ENCODE assay signal across 11 cellular contexts in the genomic region with DNA sequence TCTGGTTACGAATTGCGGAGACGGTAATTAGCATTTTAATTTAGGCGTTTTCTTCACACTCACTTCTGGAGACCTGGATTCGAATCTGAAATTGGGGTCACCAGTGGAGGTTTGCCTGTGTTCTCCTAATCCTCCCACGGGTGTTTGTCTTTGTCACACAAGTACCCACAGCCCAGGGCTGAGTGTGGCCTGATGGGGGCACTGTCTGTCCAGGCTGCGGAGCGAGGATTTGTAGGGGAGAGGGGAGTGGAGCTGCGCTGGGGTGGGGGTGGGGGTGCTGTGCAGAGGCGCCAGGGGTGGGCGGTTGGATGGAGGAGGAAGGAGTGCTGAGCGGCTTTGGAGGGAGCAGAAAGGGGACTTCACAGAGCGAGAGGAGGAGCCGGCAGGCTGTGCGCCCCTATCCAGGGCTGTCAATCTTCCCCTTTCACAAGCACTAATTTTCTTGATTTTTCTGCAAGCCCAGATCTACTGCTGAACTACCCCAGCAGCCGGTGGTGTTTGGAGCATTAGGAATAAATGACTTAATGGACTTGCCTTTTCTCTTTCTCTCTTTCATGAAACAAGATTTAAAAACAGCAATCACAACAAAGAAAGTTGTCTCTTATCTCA. TPM values are rescaled to one million over a fixed set of nuclear protein-coding genes. Genes with fewer than 3 reads are reported as not detected.
DNase-seq lines count a peak whose midpoint lies in the region; ATAC-seq and TF ChIP-seq lines count a peak whose summit lies in the region.
"Had no signal": no experiment of that assay in that cellular context is flagged by ENCODE, and none has a peak within 500 bp of the region (broad histone marks: within the 10 kb centered on the region; RNA-seq: fewer than 3 reads in every experiment).

No MANE protein-coding gene starts in this region.

- H3K36me3 ChIP-seq in MG63 (no peaks in the 10 kb centered on the region), osteoblast (ENCODE audit: insufficient read depth, low read length) (no peaks in the 10 kb centered on the region), Peyer's patch (no peaks in the 10 kb centered on the region)
- H3K36me3 ChIP-seq: BLaER1 treated with 17β-estradiol and CSF1 and Interleukin-3, amounts not matched to agents 10 nM and 100 nM had no signal

- DNase-seq in SHP77 (lab: John Stamatoyannopoulos, UW) (peak; percentile 11 to 19), SHP77 treated with DMSO at 0.1 percent for 48 hours (lab: John Stamatoyannopoulos, UW) (no peak), MG63 (peak; percentile 26), caudate nucleus (lab: John Stamatoyannopoulos, UW) (peak in 44 of 61 donors; percentile 4 to 70 (median 28)), osteoblast (ENCODE audit: insufficient read length, low spot score, missing footprints) (no peak), Peyer's patch (no peak), GOT3 (lab: John Stamatoyannopoulos, UW) (no peak)
- DNase-seq: NCI-H146 had no signal

- H3K9me3 ChIP-seq in MG63 (no peaks in the 10 kb centered on the region), osteoblast (ENCODE audit: low read depth, low read length) (no peaks in the 10 kb centered on the region), Peyer's patch (no peaks in the 10 kb centered on the region)
- H3K9me3 ChIP-seq: BLaER1 treated with 17β-estradiol and CSF1 and Interleukin-3, amounts not matched to agents 10 nM and 100 nM had no signal

- H3K27me3 ChIP-seq in MG63: peaks cover 11% of the 10 kb centered on the region
- H3K27me3 ChIP-seq in osteoblast (ENCODE audit: insufficient read depth, low read length): peaks cover 64% of the 10 kb centered on the region
- no peaks in the 10 kb centered on the region for H3K27me3 ChIP-seq in Peyer's patch

- H3K4me1 ChIP-seq in osteoblast (ENCODE audit: insufficient read depth, low read length) (no peaks in the 10 kb centered on the region), Peyer's patch (no peaks in the 10 kb centered on the region)
- H3K4me1 ChIP-seq: BLaER1 treated with 17β-estradiol and CSF1 and Interleukin-3, amounts not matched to agents 10 nM and 100 nM had no signal

- TF ChIP-seq CTCF in osteoblast (IDR thresholded peaks at IDR 0.05; ENCODE audit: extremely low read depth, low read depth, low read length) (peak; percentile 14), Peyer's patch (IDR thresholded peaks at IDR 0.05) (no peak)

- H3K79me2 ChIP-seq in osteoblast (ENCODE audit: insufficient read depth, low read length): no peaks in the 10 kb centered on the region

- H4K20me1 ChIP-seq in osteoblast (ENCODE audit: insufficient read depth, low read length): no peaks in the 10 kb centered on the region

- no peak for TF ChIP-seq POLR2A in Peyer's patch (IDR thresholded peaks at IDR 0.05)

- H3K4me3 ChIP-seq in MG63 (no peak overlapping the region), osteoblast (ENCODE audit: insufficient read depth, low read length) (no peak overlapping the region), Peyer's patch (no peak overlapping the region)
- H3K4me3 ChIP-seq: BLaER1 treated with 17β-estradiol and CSF1 and Interleukin-3, amounts not matched to agents 10 nM and 100 nM had no signal

- ATAC-seq in HG02840 (IDR thresholded peaks at IDR 0.05; ENCODE audit: low FRiP score, unreplicated experiment): no peak
- ATAC-seq: right cardiac atrium had no signal

- H3K27ac ChIP-seq in caudate nucleus (ENCODE audit: low read depth, low read length) (no peak overlapping the region), osteoblast (ENCODE audit: low read depth, low read length) (no peak overlapping the region), Peyer's patch (no peak overlapping the region)
- H3K27ac ChIP-seq: BLaER1 treated with 17β-estradiol and CSF1 and Interleukin-3, amounts not matched to agents 10 nM and 100 nM had no signal

- H3K4me2 ChIP-seq in osteoblast (ENCODE audit: insufficient read depth, low read length): no peak overlapping the region
- H3K4me2 ChIP-seq: BLaER1 treated with 17β-estradiol and CSF1 and Interleukin-3, amounts not matched to agents 10 nM and 100 nM had no signal

- H2AFZ ChIP-seq in osteoblast (ENCODE audit: low read length): no peak overlapping the region

RNA-seq across cellular contexts. Expression of a gene that starts 53.1 kb away (rescaled TPM):
- total RNA-seq in MG63 (2014; rRNA removed; shearing (Covaris generic); ENCODE audit: low replicate concordance): 117 and 120 TPM in 2 replicates
- total RNA-seq in osteoblast (26.1 and 33.6 TPM in 2 replicates), Peyer's patch (10 to 100 TPM; 25.4 to 33.8 (median 28.7) TPM)

Comparison
In these comparisons a context has a peak if more than half of its experiments do, and no peak if none do; other contexts are left out.
1. DNase-seq: peak in SHP77 (2 of 2), MG63 (single experiment) and caudate nucleus (44 of 61); none in SHP77 treated with DMSO at 0.1 percent for 48 hours (single experiment), osteoblast (single experiment), Peyer's patch (0 of 3) and GOT3 (single experiment).